Comparison of ENCODE assay signal across 1 cellular context in the genomic region with DNA sequence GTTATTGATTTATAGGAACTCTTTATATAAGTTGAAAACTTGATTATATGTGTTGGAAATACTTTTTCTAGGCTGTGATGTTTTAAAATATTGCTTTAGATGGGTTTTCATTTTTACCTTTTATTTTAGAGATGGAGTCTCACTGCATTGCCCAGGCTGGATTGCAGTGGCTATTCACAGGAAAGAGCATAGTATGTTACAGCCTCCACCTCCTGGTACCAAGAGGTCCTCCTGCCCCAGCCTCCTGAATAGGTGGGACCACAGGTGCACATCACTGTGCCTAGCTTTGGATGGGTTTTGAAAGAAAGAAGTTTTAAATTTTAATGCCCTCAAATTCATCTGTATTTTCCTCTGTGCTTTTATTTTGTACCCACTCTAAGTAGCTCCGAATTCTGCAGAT.
TF ChIP-seq lines count a peak whose summit lies in the region.

No MANE protein-coding gene starts in this region.

TF ChIP-seq in A549, 52 proteins besides CTCF, POLR2A, EP300 and RAD21 (continued from another document):
- TF ChIP-seq, protein P1, sequence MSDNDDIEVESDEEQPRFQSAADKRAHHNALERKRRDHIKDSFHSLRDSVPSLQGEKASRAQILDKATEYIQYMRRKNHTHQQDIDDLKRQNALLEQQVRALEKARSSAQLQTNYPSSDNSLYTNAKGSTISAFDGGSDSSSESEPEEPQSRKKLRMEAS (IDR thresholded peaks at IDR 0.05): no peak
- TF ChIP-seq, protein P2, sequence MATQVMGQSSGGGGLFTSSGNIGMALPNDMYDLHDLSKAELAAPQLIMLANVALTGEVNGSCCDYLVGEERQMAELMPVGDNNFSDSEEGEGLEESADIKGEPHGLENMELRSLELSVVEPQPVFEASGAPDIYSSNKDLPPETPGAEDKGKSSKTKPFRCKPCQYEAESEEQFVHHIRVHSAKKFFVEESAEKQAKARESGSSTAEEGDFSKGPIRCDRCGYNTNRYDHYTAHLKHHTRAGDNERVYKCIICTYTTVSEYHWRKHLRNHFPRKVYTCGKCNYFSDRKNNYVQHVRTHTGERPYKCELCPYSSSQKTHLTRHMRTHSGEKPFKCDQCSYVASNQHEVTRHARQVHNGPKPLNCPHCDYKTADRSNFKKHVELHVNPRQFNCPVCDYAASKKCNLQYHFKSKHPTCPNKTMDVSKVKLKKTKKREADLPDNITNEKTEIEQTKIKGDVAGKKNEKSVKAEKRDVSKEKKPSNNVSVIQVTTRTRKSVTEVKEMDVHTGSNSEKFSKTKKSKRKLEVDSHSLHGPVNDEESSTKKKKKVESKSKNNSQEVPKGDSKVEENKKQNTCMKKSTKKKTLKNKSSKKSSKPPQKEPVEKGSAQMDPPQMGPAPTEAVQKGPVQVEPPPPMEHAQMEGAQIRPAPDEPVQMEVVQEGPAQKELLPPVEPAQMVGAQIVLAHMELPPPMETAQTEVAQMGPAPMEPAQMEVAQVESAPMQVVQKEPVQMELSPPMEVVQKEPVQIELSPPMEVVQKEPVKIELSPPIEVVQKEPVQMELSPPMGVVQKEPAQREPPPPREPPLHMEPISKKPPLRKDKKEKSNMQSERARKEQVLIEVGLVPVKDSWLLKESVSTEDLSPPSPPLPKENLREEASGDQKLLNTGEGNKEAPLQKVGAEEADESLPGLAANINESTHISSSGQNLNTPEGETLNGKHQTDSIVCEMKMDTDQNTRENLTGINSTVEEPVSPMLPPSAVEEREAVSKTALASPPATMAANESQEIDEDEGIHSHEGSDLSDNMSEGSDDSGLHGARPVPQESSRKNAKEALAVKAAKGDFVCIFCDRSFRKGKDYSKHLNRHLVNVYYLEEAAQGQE (IDR thresholded peaks at IDR 0.05): no peak
- no peak for TF ChIP-seq RFX5 (IDR thresholded peaks at IDR 0.05)
